ENCODE assay signal across 8 cellular contexts in genomic region chr2:35410431-35411061, GRCh38.
A peak's percentile ranks its signal among the peaks of the same experiment; 100 is the strongest.
DNase-seq lines count a peak whose midpoint lies in the region; ATAC-seq and TF ChIP-seq lines count a peak whose summit lies in the region.

No MANE protein-coding gene starts in this region.

- H3F3A ChIP-seq in MM.1S (ENCODE audit: insufficient read depth, low read length), result no peaks in the 10 kb centered on the region

- 33 to 39% methylated on average over 5 of the region's 5 CpGs for WGBS in esophagus squamous epithelium, 2 donors

- H3K4me3 ChIP-seq in HAP-1 (no peak overlapping the region), MM.1S (ENCODE audit: low read length) (no peak overlapping the region), esophagus squamous epithelium (no peak overlapping the region), osteoblast (ENCODE audit: insufficient read depth, low read length) (no peak overlapping the region)

- H3K27me3 ChIP-seq in HAP-1 (ENCODE audit: low read depth) (no peaks in the 10 kb centered on the region), MM.1S (replicated peaks; ENCODE audit: insufficient read depth, low read length) (no peaks in the 10 kb centered on the region), esophagus squamous epithelium (no peaks in the 10 kb centered on the region), osteoblast (ENCODE audit: insufficient read depth, low read length) (no peaks in the 10 kb centered on the region)

- no peak for TF ChIP-seq POLR2A in esophagus squamous epithelium (IDR thresholded peaks at IDR 0.05)

- DNase-seq in activated effector memory CD4-positive, alpha-beta T cell treated with anti-CD3 and anti-CD28 coated beads, Interleukin-2, amount 50 U/mL, for 16 hours, result peak; percentile 79
- DNase-seq in activated effector memory CD4-positive, alpha-beta T cell treated with Interleukin-2 at 50 U/mL for 16 hours, result no peak
- DNase-seq in HAP-1 (ENCODE audit: low spot score in 2 of 2), result peak; percentile 27 to 73
- peak; percentile 66 for DNase-seq in MM.1S
- peak; percentile 62 for DNase-seq in activated CD4-positive, alpha-beta T cell treated with anti-CD3 and anti-CD28 coated beads for 48 hours
- DNase-seq in esophagus squamous epithelium (lab: John Stamatoyannopoulos, UW), result no peak
- DNase-seq in osteoblast (ENCODE audit: insufficient read length, low spot score, missing footprints), result no peak

- no peak for ATAC-seq in GM19397 (IDR thresholded peaks at IDR 0.05; ENCODE audit: unreplicated experiment)

- H3K79me2 ChIP-seq in MM.1S (ENCODE audit: low read length) (no peaks in the 10 kb centered on the region), osteoblast (ENCODE audit: insufficient read depth, low read length) (no peaks in the 10 kb centered on the region)

- H3K9ac ChIP-seq in MM.1S (ENCODE audit: low read length), result no peak overlapping the region

- H3K36me3 ChIP-seq in HAP-1 (replicated peaks), result no peaks in the 10 kb centered on the region
- H3K36me3 ChIP-seq in MM.1S (replicated peaks; ENCODE audit: insufficient read depth, low read length), result no peaks in the 10 kb centered on the region
- H3K36me3 ChIP-seq in esophagus squamous epithelium, result no peaks in the 10 kb centered on the region
- no peaks in the 10 kb centered on the region for H3K36me3 ChIP-seq in osteoblast (ENCODE audit: insufficient read depth, low read length)

- H3K4me2 ChIP-seq in MM.1S (ENCODE audit: low read depth, low read length) (no peak overlapping the region), osteoblast (ENCODE audit: insufficient read depth, low read length) (no peak overlapping the region)

- intact Hi-C loops in esophagus squamous epithelium (cut with DNase I), result no loop called here

- in situ Hi-C loops in HAP-1 (cut with MboI; ENCODE audit: low sequenced_read_pairs), result loop anchor here (25.0 kb wide), 1 partner anchor 1748 kb away; no protein-coding TSS in a partner anchor

- no peaks in the 10 kb centered on the region for H3K4me1 ChIP-seq in HAP-1
- peaks cover 5% of the 10 kb centered on the region; the same call in 1 of the 2 replicates for H3K4me1 ChIP-seq in MM.1S (ENCODE audit: low read length)
- H3K4me1 ChIP-seq in esophagus squamous epithelium, result no peaks in the 10 kb centered on the region
- H3K4me1 ChIP-seq in osteoblast (ENCODE audit: insufficient read depth, low read length), result no peaks in the 10 kb centered on the region

- H3K9me3 ChIP-seq in HAP-1, result no peaks in the 10 kb centered on the region
- no peaks in the 10 kb centered on the region for H3K9me3 ChIP-seq in MM.1S (replicated peaks; ENCODE audit: insufficient read depth, low read length)
- H3K9me3 ChIP-seq in esophagus squamous epithelium, result no peaks in the 10 kb centered on the region
- H3K9me3 ChIP-seq in osteoblast (ENCODE audit: low read depth, low read length), result no peaks in the 10 kb centered on the region

- H3K27ac ChIP-seq in MM.1S (ENCODE audit: low read length) (no peak overlapping the region), esophagus squamous epithelium (no peak overlapping the region), osteoblast (ENCODE audit: low read depth, low read length) (no peak overlapping the region)

- TF ChIP-seq CTCF in MM.1S (IDR thresholded peaks at IDR 0.05; ENCODE audit: low read length) (peak; percentile 87), esophagus squamous epithelium (IDR thresholded peaks at IDR 0.05) (peak; percentile 60 to 91 (median 79)), osteoblast (IDR thresholded peaks at IDR 0.05; ENCODE audit: extremely low read depth, low read depth, low read length) (peak; percentile 84)

- H2AFZ ChIP-seq in MM.1S (ENCODE audit: low read length) (peak overlapping the region; percentile 42; the same call in 1 of the 2 replicates), osteoblast (ENCODE audit: low read length) (no peak overlapping the region)

- no peaks in the 10 kb centered on the region for H4K20me1 ChIP-seq in MM.1S (ENCODE audit: insufficient read depth, low read length)
- no peaks in the 10 kb centered on the region for H4K20me1 ChIP-seq in osteoblast (ENCODE audit: insufficient read depth, low read length)

- H3K9me2 ChIP-seq in MM.1S (replicated peaks; ENCODE audit: insufficient read depth, low read length), result no peaks in the 10 kb centered on the region

Comparison
In these comparisons a context has a peak if more than half of its experiments do, and no peak if none do; other contexts are left out.
1. DNase-seq: peak in activated effector memory CD4-positive, alpha-beta T cell treated with anti-CD3 and anti-CD28 coated beads, Interleukin-2, amount 50 U/mL, for 16 hours (single experiment), HAP-1 (2 of 2), MM.1S (single experiment) and activated CD4-positive, alpha-beta T cell treated with anti-CD3 and anti-CD28 coated beads for 48 hours (single experiment); none in activated effector memory CD4-positive, alpha-beta T cell treated with Interleukin-2 at 50 U/mL for 16 hours (single experiment), esophagus squamous epithelium (single experiment) and osteoblast (single experiment).
2. Peak in every context shown above with its lines, with median percentiles within 50 percentile points of each other: CTCF ChIP-seq.